ENCODE assay signal across 12 cellular contexts in the genomic region with DNA sequence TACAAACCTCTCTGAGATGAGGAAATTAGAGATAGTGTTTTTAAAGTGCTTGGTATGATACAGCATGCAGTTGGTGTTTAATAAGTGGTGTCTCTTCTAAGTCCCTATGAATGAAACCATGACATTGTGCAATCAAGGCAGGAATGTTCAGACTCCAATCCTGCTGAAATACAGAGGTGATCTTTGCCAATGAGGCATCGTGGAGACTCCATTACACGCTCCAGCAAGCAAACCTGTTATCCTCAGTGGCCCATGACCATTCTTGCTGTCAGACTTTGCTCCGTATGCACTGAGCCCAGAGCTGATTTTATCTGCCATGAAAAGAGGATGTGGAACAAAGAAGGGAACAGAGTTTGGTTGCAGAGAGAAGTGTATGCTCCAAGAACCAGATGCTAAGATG. TPM values are rescaled to one million over a fixed set of nuclear protein-coding genes. Genes with fewer than 3 reads are reported as not detected.
DNase-seq lines count a peak whose midpoint lies in the region; ATAC-seq and TF ChIP-seq lines count a peak whose summit lies in the region.
"Had no signal": no experiment of that assay in that cellular context is flagged by ENCODE, and none has a peak within 500 bp of the region (broad histone marks: within the 10 kb centered on the region; RNA-seq: fewer than 3 reads in every experiment).

No MANE protein-coding gene starts in this region.

- no peak for TF ChIP-seq POLR2A in heart left ventricle (IDR thresholded peaks at IDR 0.05)

- H3K4me1 Mint-ChIP-seq in neural crest cell, result peaks cover 19% of the 10 kb centered on the region

- intact Hi-C loops in heart left ventricle (cut with DNase I), result loop anchor here in 6 of 10 donors (5.0 to 10.0 kb wide), 6 partner anchors 73 to 356 kb away; no protein-coding TSS in a partner anchor

- H3K4me3 ChIP-seq in epithelial cell of proximal tubule (ENCODE audit: low read depth, low read length) (no peak overlapping the region), heart left ventricle (no peak overlapping the region)
- H3K4me3 ChIP-seq: ovary had no signal

- H3K27me3 ChIP-seq in heart left ventricle, result no peaks in the 10 kb centered on the region
- H3K27me3 ChIP-seq: ascending aorta, ovary had no signal

- 76 to 89% (median 83%) methylated on average over 3 of the region's 3 CpGs for WGBS in heart left ventricle, 4 donors

- peaks cover 15% of the 10 kb centered on the region for H3K9me3 Mint-ChIP-seq in neural crest cell

- TF ChIP-seq CTCF in epithelial cell of proximal tubule (conservative IDR thresholded peaks at IDR 0.05; ENCODE audit: low read depth, low read length) (no peak), neural crest cell (conservative IDR thresholded peaks at IDR 0.05) (no peak), heart left ventricle (IDR thresholded peaks at IDR 0.05) (no peak)

- no peaks in the 10 kb centered on the region for H3K36me3 ChIP-seq in heart left ventricle
- H3K36me3 ChIP-seq: ascending aorta, ovary had no signal

- DNase-seq in DMS53 (lab: John Stamatoyannopoulos, UW) (peak; percentile 46), NCI-H526 treated with DMSO at 0.1 percent for 48 hours (lab: John Stamatoyannopoulos, UW) (peak; percentile 32), epithelial cell of proximal tubule (ENCODE audit: low read depth) (peak; percentile 96), neural crest cell (ENCODE audit: low read depth, low spot score) (no peak), superior temporal gyrus (ENCODE audit: extremely low spot score) (no peak), NCI-H748 treated with DMSO at 0.1 percent for 48 hours (lab: John Stamatoyannopoulos, UW) (no peak), heart left ventricle (no peak), OCI-M2 (lab: John Stamatoyannopoulos, UW; ENCODE audit: unreplicated experiment) (no peak)
- DNase-seq: NCI-H1092 had no signal

- peaks cover 0 to 15% (median 2%) of the 10 kb centered on the region in 12 donors for H3K4me1 ChIP-seq in heart left ventricle
- H3K4me1 ChIP-seq: ascending aorta had no signal

- no peak overlapping the region for H3K4me3 Mint-ChIP-seq in neural crest cell

- ATAC-seq in heart left ventricle, result no peak

- H3K36me3 Mint-ChIP-seq in neural crest cell (ENCODE audit: low read depth), result peaks cover 15% of the 10 kb centered on the region

- H3K27ac ChIP-seq in heart left ventricle, result peak overlapping the region in 1 of 12 donors; percentile 53
- H3K27ac ChIP-seq: ascending aorta, C4-2B, ovary had no signal

- peak overlapping the region; percentile 79 for H3K27ac Mint-ChIP-seq in neural crest cell (ENCODE audit: unreplicated experiment)

- no peaks in the 10 kb centered on the region for H3K27me3 Mint-ChIP-seq in neural crest cell (ENCODE audit: low read depth)

- H3K9me3 ChIP-seq in heart left ventricle, result peaks cover 0 to 15% (median 0%) of the 10 kb centered on the region in 12 donors
- H3K9me3 ChIP-seq: ascending aorta, ovary had no signal

RNA-seq across cellular contexts. Expression of a gene that starts 47.3 kb away (rescaled TPM):
- total RNA-seq in epithelial cell of proximal tubule (0.17 and 0.80 TPM in 2 replicates), neural crest cell (5.4 and 6.1 TPM in 2 replicates), heart left ventricle (1 to 10 TPM in 8 of 9 donors, under 1 TPM in 1; 0.78 to 4.5 (median 1.4) TPM)
- 1 to 10 TPM in 1 of 2 donors, under 1 TPM in 1; 0.60 to 6.1 TPM for polyA plus RNA-seq in heart left ventricle

Comparison
In these comparisons a context has a peak if more than half of its experiments do, and no peak if none do; other contexts are left out.
1. DNase-seq: peak in DMS53 (single experiment), NCI-H526 treated with DMSO at 0.1 percent for 48 hours (single experiment) and epithelial cell of proximal tubule (single experiment); none in neural crest cell (single experiment), superior temporal gyrus (single experiment), NCI-H748 treated with DMSO at 0.1 percent for 48 hours (single experiment), heart left ventricle (0 of 5) and OCI-M2 (single experiment).